Comparison of ENCODE assay signal across 8 cellular contexts in genomic region chr3:52288674-52289073, GRCh38. TPM values are rescaled to one million over a fixed set of nuclear protein-coding genes. Genes with fewer than 3 reads are reported as not detected.
DNase-seq lines count a peak whose midpoint lies in the region; ATAC-seq and TF ChIP-seq lines count a peak whose summit lies in the region.

No MANE protein-coding gene starts in this region.

- ATAC-seq in activated CD8-positive, alpha-beta memory T cell treated with anti-CD3 and anti-CD28 coated beads, Interleukin-2, amount 10 ng/mL, durations not matched to agents 7 days and 5 days: no peak
- ATAC-seq in HG03108 (IDR thresholded peaks at IDR 0.05; ENCODE audit: unreplicated experiment) (no peak), GM21360 (IDR thresholded peaks at IDR 0.05; ENCODE audit: unreplicated experiment) (no peak)

- H3K27ac ChIP-seq in temporal lobe (ENCODE audit: low read depth, low read length): peak overlapping the region; percentile 99

- H3K27me3 ChIP-seq in kidney epithelial cell (ENCODE audit: control insufficient read depth, insufficient read depth, low read length): no peaks in the 10 kb centered on the region

- no peaks in the 10 kb centered on the region for H3K27me3 Mint-ChIP-seq in activated CD8-positive, alpha-beta memory T cell treated with anti-CD3 and anti-CD28 coated beads, Interleukin-2, amount 10 ng/mL, durations not matched to agents 7 days and 5 days
- H3K27me3 Mint-ChIP-seq in activated naive CD8-positive, alpha-beta T cell treated with anti-CD3 and anti-CD28 coated beads for 36 hours: no peaks in the 10 kb centered on the region

- no peak for DNase-seq in activated CD8-positive, alpha-beta memory T cell treated with anti-CD3 and anti-CD28 coated beads, Interleukin-2, amount 10 ng/mL, durations not matched to agents 7 days and 5 days
- no peak for DNase-seq in activated CD8-positive, alpha-beta memory T cell treated with anti-CD3 and anti-CD28 coated beads for 24 hours
- no peak for DNase-seq in activated naive CD8-positive, alpha-beta T cell treated with anti-CD3 and anti-CD28 coated beads for 36 hours
- DNase-seq in kidney epithelial cell (ENCODE audit: low read depth): no peak
- DNase-seq in activated CD4-positive, CD25-positive, alpha-beta regulatory T cell (lab: John Stamatoyannopoulos, UW): no peak

- no peaks in the 10 kb centered on the region for H3K9me3 Mint-ChIP-seq in activated CD8-positive, alpha-beta memory T cell treated with anti-CD3 and anti-CD28 coated beads, Interleukin-2, amount 10 ng/mL, durations not matched to agents 7 days and 5 days (ENCODE audit: low read depth)
- no peaks in the 10 kb centered on the region for H3K9me3 Mint-ChIP-seq in activated naive CD8-positive, alpha-beta T cell treated with anti-CD3 and anti-CD28 coated beads for 36 hours

- peaks cover 50% of the 10 kb centered on the region for H3K4me1 Mint-ChIP-seq in activated CD8-positive, alpha-beta memory T cell treated with anti-CD3 and anti-CD28 coated beads, Interleukin-2, amount 10 ng/mL, durations not matched to agents 7 days and 5 days
- peaks cover 36% of the 10 kb centered on the region for H3K4me1 Mint-ChIP-seq in activated naive CD8-positive, alpha-beta T cell treated with anti-CD3 and anti-CD28 coated beads for 36 hours

- peak overlapping the region; percentile 89 for H3K4me3 ChIP-seq in kidney epithelial cell (ENCODE audit: low read depth, low read length)

- TF ChIP-seq CTCF in kidney epithelial cell (IDR thresholded peaks at IDR 0.05; ENCODE audit: insufficient read depth, low read length, poor library complexity, severe bottlenecking): no peak

- CTCF ChIA-PET in activated CD8-positive, alpha-beta memory T cell treated with anti-CD3 and anti-CD28 coated beads, Interleukin-2, amount 10 ng/mL, durations not matched to agents 7 days and 5 days (lab: Charles Lee): interaction anchor here (1.5 to 6.7 kb wide), 8 partner anchors 10 to 158 kb away, joined by 3 to 64 read pairs (median 17); partner anchors contain the start of genes SEMA3G, TWF2 and WDR82

- no peaks in the 10 kb centered on the region for H3K36me3 ChIP-seq in kidney epithelial cell (ENCODE audit: control insufficient read depth, insufficient read depth, low read length)

- H3K27ac Mint-ChIP-seq in activated CD8-positive, alpha-beta memory T cell treated with anti-CD3 and anti-CD28 coated beads, Interleukin-2, amount 10 ng/mL, durations not matched to agents 7 days and 5 days: peak overlapping the region; percentile 100
- peak overlapping the region; percentile 100 for H3K27ac Mint-ChIP-seq in activated naive CD8-positive, alpha-beta T cell treated with anti-CD3 and anti-CD28 coated beads for 36 hours

- peak overlapping the region; percentile 96 for H3K4me3 Mint-ChIP-seq in activated CD8-positive, alpha-beta memory T cell treated with anti-CD3 and anti-CD28 coated beads, Interleukin-2, amount 10 ng/mL, durations not matched to agents 7 days and 5 days
- H3K4me3 Mint-ChIP-seq in activated naive CD8-positive, alpha-beta T cell treated with anti-CD3 and anti-CD28 coated beads for 36 hours: peak overlapping the region; percentile 97

- H3K36me3 Mint-ChIP-seq in activated CD8-positive, alpha-beta memory T cell treated with anti-CD3 and anti-CD28 coated beads, Interleukin-2, amount 10 ng/mL, durations not matched to agents 7 days and 5 days: no peaks in the 10 kb centered on the region
- peaks cover 12% of the 10 kb centered on the region for H3K36me3 Mint-ChIP-seq in activated naive CD8-positive, alpha-beta T cell treated with anti-CD3 and anti-CD28 coated beads for 36 hours

RNA-seq across cellular contexts. Expression of gene GLYCTK, which starts 1.0 kb away (rescaled TPM):
- total RNA-seq in activated CD8-positive, alpha-beta memory T cell treated with anti-CD3 and anti-CD28 coated beads, Interleukin-2, amount 10 ng/mL, durations not matched to agents 7 days and 5 days: 10 to 100 TPM; 23.2 to 29.4 TPM
- 10 to 100 TPM; 16.1 to 17.2 TPM for total RNA-seq in activated naive CD8-positive, alpha-beta T cell treated with anti-CD3 and anti-CD28 coated beads for 36 hours
- total RNA-seq in kidney epithelial cell (13.2 and 13.5 TPM in 2 replicates), temporal lobe (1.2 TPM)

RNA-seq across cellular contexts. Expression of gene WDR82, which starts 10.2 kb away (rescaled TPM):
- total RNA-seq in activated CD8-positive, alpha-beta memory T cell treated with anti-CD3 and anti-CD28 coated beads, Interleukin-2, amount 10 ng/mL, durations not matched to agents 7 days and 5 days: 100 to 1,000 TPM; 114 to 132 TPM
- 100 to 1,000 TPM; 121 to 123 TPM for total RNA-seq in activated naive CD8-positive, alpha-beta T cell treated with anti-CD3 and anti-CD28 coated beads for 36 hours
- 47.6 and 49.0 TPM in 2 replicates for total RNA-seq in kidney epithelial cell
- total RNA-seq in temporal lobe: 135 TPM

RNA-seq across cellular contexts. Expression of gene DNAH1, which starts 27.4 kb away (rescaled TPM):
- total RNA-seq in activated CD8-positive, alpha-beta memory T cell treated with anti-CD3 and anti-CD28 coated beads, Interleukin-2, amount 10 ng/mL, durations not matched to agents 7 days and 5 days: 10 to 100 TPM; 13.9 to 26.5 TPM
- total RNA-seq in activated naive CD8-positive, alpha-beta T cell treated with anti-CD3 and anti-CD28 coated beads for 36 hours: 1 to 10 TPM; 2.6 to 3.7 TPM
- total RNA-seq in kidney epithelial cell (0.96 and 2.9 TPM in 2 replicates), temporal lobe (1.7 TPM)

RNA-seq across cellular contexts. Expression of gene PPM1M, which starts 43.1 kb away (rescaled TPM):
- 10 to 100 TPM; 91.1 to 94.1 TPM for total RNA-seq in activated CD8-positive, alpha-beta memory T cell treated with anti-CD3 and anti-CD28 coated beads, Interleukin-2, amount 10 ng/mL, durations not matched to agents 7 days and 5 days
- 10 to 100 TPM; 69.7 to 74.9 TPM for total RNA-seq in activated naive CD8-positive, alpha-beta T cell treated with anti-CD3 and anti-CD28 coated beads for 36 hours
- total RNA-seq in kidney epithelial cell: 6.1 and 8.8 TPM in 2 replicates
- total RNA-seq in temporal lobe: 6.9 TPM

RNA-seq across cellular contexts. Expression of gene TWF2, which starts 49.7 kb away (rescaled TPM):
- total RNA-seq in activated CD8-positive, alpha-beta memory T cell treated with anti-CD3 and anti-CD28 coated beads, Interleukin-2, amount 10 ng/mL, durations not matched to agents 7 days and 5 days: 100 to 1,000 TPM; 110 to 131 TPM
- total RNA-seq in activated naive CD8-positive, alpha-beta T cell treated with anti-CD3 and anti-CD28 coated beads for 36 hours: 100 to 1,000 TPM; 127 to 134 TPM
- total RNA-seq in kidney epithelial cell (159 and 194 TPM in 2 replicates), temporal lobe (17.2 TPM)
